Comparison of ENCODE assay signal across 19 cellular contexts in genomic region chr5:154393850-154394249, GRCh38.
"Had no signal": no experiment of that assay in that cellular context is flagged by ENCODE, and none has a peak within 500 bp of the region (broad histone marks: within the 10 kb centered on the region; RNA-seq: fewer than 3 reads in every experiment).

No MANE protein-coding gene starts in this region.

- H3K27me3 ChIP-seq: dorsolateral prefrontal cortex, foreskin keratinocyte, ovary, right atrium auricular region, suprapubic skin, thyroid gland had no signal

- H3K36me3 ChIP-seq: ovary, right atrium auricular region had no signal

- H3K27me3 Mint-ChIP-seq: naive B cell had no signal

- H3K9me3 ChIP-seq: left ventricle myocardium inferior, ovary, right atrium auricular region, suprapubic skin, thyroid gland had no signal

- H3K9me3 Mint-ChIP-seq: naive B cell, type B pancreatic cell had no signal

- H3K27ac ChIP-seq: dorsolateral prefrontal cortex, foreskin keratinocyte, left ventricle myocardium inferior, ovary, right atrium auricular region, suprapubic skin, thyroid gland had no signal

- FAIRE-seq: kidney, small intestine, urothelium cell line had no signal

- H3K4me3 Mint-ChIP-seq: naive B cell, type B pancreatic cell had no signal

- H3K36me3 Mint-ChIP-seq: type B pancreatic cell had no signal

- H3K4me3 ChIP-seq: dorsolateral prefrontal cortex, left ventricle myocardium inferior, lung, ovary, right atrium auricular region, suprapubic skin, thyroid gland had no signal

- H3K4me1 ChIP-seq: thyroid gland had no signal

- H3K27ac Mint-ChIP-seq: type B pancreatic cell had no signal

- DNase-seq: cortex of kidney; dorsolateral prefrontal cortex; foreskin keratinocyte; kidney; left cardiac atrium; left ventricle myocardium inferior; mesendoderm; naive B cell; nucleus accumbens; ovary; stimulated activated CD4-positive, alpha-beta T cell treated with anti-CD3 and anti-CD28 coated beads, Interleukin-12 subunit alpha, Interleukin-12 subunit beta, amount 100 ng/mL, for 4 hours; stimulated activated naive CD4-positive, alpha-beta T cell treated with Interleukin-2 at 50 U/mL for 16 hours had no signal
